17 cellular contexts compared by ENCODE assay signal in genomic region chr2:238496756-238497609, GRCh38.
"Had no signal": no experiment of that assay in that cellular context is flagged by ENCODE, and none has a peak within 500 bp of the region (broad histone marks: within the 10 kb centered on the region; RNA-seq: fewer than 3 reads in every experiment).

No MANE protein-coding gene starts in this region.

- H3K27ac Mint-ChIP-seq: activated T-cell treated with anti-CD3 and anti-CD28 coated beads, Interleukin-2, amount 50 U/mL, for 72 hours; brain had no signal

- H3K27me3 Mint-ChIP-seq: naive B cell had no signal

- H3K36me3 ChIP-seq: left lung, prostate gland, right lobe of liver, thyroid gland had no signal

- H3K4me3 ChIP-seq: left lung, prostate gland, right lobe of liver, SK-N-MC, smooth muscle cell, thyroid gland had no signal

- H3K9me3 ChIP-seq: left lung, prostate gland, right lobe of liver, thyroid gland had no signal

- H3K9me3 Mint-ChIP-seq: activated naive CD4-positive, alpha-beta T cell treated with anti-CD3 and anti-CD28 coated beads, Interleukin-2, amount 50 U/mL, for 72 hours; activated T-cell treated with anti-CD3 and anti-CD28 coated beads, Interleukin-2, amount 50 U/mL, for 72 hours; naive B cell had no signal

- H3K27me3 ChIP-seq: left lung, right lobe of liver, thyroid gland had no signal

- H3K36me3 Mint-ChIP-seq: activated naive CD4-positive, alpha-beta T cell treated with anti-CD3 and anti-CD28 coated beads, Interleukin-2, amount 50 U/mL, for 72 hours; brain; naive B cell had no signal

- H3K4me1 ChIP-seq: left lung, prostate gland, right lobe of liver, thyroid gland had no signal

- H3K27ac ChIP-seq: epithelial cell of prostate, left lung, prostate gland, right lobe of liver, SK-N-MC, thyroid gland had no signal

- DNase-seq: activated CD4-positive, alpha-beta T cell treated with anti-CD3 and anti-CD28 coated beads, Interleukin-2, amount 50 U/mL, for 4 hours; activated gamma-delta T cell; activated T-cell treated with anti-CD3 and anti-CD28 coated beads, Interleukin-2, amount 50 U/mL, for 72 hours; cerebellar nuclear complex; dermis blood vessel endothelial cell; left lung; mammary epithelial cell; naive B cell; right lobe of liver; T-helper 9 cell; thyroid gland had no signal

- H3K4me3 Mint-ChIP-seq: activated T-cell treated with anti-CD3 and anti-CD28 coated beads, Interleukin-2, amount 50 U/mL, for 72 hours; brain; naive B cell had no signal

- H3K4me2 ChIP-seq: smooth muscle cell had no signal
